Comparison of ENCODE assay signal across 1 cellular context in the genomic region with DNA sequence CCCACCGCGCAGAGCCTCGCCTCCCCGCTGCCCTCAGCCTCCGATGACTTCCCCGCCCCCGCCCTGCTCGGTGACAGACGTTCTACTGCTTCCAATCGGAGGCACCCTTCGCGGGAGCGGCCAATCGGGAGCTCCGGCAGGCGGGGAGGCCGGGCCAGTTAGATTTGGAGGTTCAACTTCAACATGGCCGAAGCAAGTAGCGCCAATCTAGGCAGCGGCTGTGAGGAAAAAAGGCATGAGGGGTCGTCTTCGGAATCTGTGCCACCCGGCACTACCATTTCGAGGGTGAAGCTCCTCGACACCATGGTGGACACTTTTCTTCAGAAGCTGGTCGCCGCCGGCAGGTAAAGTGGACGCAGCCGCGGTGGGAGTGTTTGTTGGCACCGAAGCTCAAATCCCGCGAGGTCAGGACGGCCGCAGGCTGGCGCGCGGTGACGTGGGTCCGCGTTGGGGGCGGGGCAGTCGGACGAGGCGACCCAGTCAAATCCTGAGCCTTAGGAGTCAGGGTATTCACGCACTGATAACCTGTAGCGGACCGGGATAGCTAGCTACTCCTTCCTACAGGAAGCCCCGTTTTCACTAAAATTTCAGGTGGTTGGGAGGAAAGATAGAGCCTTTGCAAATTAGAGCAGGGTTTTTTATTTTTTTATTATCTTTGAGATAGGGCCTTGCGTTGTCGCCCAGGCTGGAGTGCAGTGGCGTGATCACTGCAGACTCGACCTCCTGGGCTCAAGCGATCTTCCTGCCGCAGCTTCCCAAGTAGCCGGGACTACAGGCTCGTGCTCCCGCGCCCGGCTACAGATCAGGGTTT.
TF ChIP-seq lines count a peak whose summit lies in the region.

A gene with protein sequence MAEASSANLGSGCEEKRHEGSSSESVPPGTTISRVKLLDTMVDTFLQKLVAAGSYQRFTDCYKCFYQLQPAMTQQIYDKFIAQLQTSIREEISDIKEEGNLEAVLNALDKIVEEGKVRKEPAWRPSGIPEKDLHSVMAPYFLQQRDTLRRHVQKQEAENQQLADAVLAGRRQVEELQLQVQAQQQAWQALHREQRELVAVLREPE (plus strand): TSS at position 175 of the 811 bp plus-strand sequence. CDS start 9 bp downstream, at position 184.

TF ChIP-seq in HepG2, 621 proteins besides CTCF, POLR2A, EP300 and RAD21 (continued from another document and continues in another):
- TF ChIP-seq, protein P1, sequence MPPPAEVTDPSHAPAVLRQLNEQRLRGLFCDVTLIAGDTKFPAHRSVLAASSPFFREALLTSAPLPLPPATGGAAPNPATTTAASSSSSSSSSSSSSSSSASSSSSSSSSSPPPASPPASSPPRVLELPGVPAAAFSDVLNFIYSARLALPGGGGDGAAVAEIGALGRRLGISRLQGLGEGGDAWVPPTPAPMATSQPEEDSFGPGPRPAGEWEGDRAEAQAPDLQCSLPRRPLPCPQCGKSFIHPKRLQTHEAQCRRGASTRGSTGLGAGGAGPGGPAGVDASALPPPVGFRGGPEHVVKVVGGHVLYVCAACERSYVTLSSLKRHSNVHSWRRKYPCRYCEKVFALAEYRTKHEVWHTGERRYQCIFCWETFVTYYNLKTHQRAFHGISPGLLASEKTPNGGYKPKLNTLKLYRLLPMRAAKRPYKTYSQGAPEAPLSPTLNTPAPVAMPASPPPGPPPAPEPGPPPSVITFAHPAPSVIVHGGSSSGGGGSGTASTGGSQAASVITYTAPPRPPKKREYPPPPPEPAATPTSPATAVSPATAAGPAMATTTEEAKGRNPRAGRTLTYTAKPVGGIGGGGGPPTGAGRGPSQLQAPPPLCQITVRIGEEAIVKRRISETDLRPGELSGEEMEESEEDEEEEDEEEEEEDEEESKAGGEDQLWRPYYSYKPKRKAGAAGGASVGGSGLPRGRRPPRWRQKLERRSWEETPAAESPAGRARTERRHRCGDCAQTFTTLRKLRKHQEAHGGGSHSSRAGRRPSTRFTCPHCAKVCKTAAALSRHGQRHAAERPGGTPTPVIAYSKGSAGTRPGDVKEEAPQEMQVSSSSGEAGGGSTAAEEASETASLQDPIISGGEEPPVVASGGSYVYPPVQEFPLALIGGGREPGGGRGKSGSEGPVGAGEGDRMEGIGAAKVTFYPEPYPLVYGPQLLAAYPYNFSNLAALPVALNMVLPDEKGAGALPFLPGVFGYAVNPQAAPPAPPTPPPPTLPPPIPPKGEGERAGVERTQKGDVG (CRISPR knock-in tag; IDR thresholded peaks at IDR 0.05; ENCODE audit: borderline replicate concordance): peak; percentile 79; the same call in 1 of the 2 replicates
- TF ChIP-seq, protein P2, sequence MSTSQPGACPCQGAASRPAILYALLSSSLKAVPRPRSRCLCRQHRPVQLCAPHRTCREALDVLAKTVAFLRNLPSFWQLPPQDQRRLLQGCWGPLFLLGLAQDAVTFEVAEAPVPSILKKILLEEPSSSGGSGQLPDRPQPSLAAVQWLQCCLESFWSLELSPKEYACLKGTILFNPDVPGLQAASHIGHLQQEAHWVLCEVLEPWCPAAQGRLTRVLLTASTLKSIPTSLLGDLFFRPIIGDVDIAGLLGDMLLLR (CRISPR knock-in tag; IDR thresholded peaks at IDR 0.05): 0 out of 2 replicates have a peak, but pooled peaks have one; percentile 21
- TF ChIP-seq, protein P3, sequence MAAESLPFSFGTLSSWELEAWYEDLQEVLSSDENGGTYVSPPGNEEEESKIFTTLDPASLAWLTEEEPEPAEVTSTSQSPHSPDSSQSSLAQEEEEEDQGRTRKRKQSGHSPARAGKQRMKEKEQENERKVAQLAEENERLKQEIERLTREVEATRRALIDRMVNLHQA (CRISPR knock-in tag; IDR thresholded peaks at IDR 0.05): no peak
- TF ChIP-seq RCOR2 (CRISPR knock-in tag; IDR thresholded peaks at IDR 0.05) (no peak), CBX1 (IDR thresholded peaks at IDR 0.05; ENCODE audit: low read depth) (no peak), TBX2 (CRISPR knock-in tag; IDR thresholded peaks at IDR 0.05; ENCODE audit: borderline replicate concordance) (peak; percentile 65; the same call in 1 of the 2 replicates), ZFAT (CRISPR knock-in tag; conservative IDR thresholded peaks at IDR 0.05) (no peak), ZNF605 (CRISPR knock-in tag; IDR thresholded peaks at IDR 0.05) (peak; percentile 86), NFYB (CRISPR knock-in tag; IDR thresholded peaks at IDR 0.05) (peak; percentile 97), ZNF101 (CRISPR knock-in tag; IDR thresholded peaks at IDR 0.05; ENCODE audit: borderline replicate concordance, low read depth) (0 out of 2 replicates have a peak, but pooled peaks have one; percentile 43), ZNF678 (CRISPR knock-in tag; IDR thresholded peaks at IDR 0.05) (0 out of 2 replicates have a peak, but pooled peaks have one; percentile 30), ELF3 (CRISPR knock-in tag; IDR thresholded peaks at IDR 0.05) (peak; percentile 38; the same call in 1 of the 2 replicates), ZNF292 (CRISPR knock-in tag; IDR thresholded peaks at IDR 0.05; ENCODE audit: borderline replicate concordance, low read depth) (no peak), TBL1XR1 (IDR thresholded peaks at IDR 0.05; ENCODE audit: borderline replicate concordance, low read length, partially characterized antibody) (no peak), PAX8 (CRISPR knock-in tag; IDR thresholded peaks at IDR 0.05; ENCODE audit: borderline replicate concordance) (peak; percentile 96; the same call in 1 of the 2 replicates), KDM5A (IDR thresholded peaks at IDR 0.05; ENCODE audit: borderline replicate concordance, low read length) (peak; percentile 75; the same call in 1 of the 2 replicates), MYC (CRISPR knock-in tag; IDR thresholded peaks at IDR 0.05; ENCODE audit: borderline replicate concordance) (peak; percentile 87), HNRNPUL1 (IDR thresholded peaks at IDR 0.05; ENCODE audit: low read depth, low read length) (no peak), ZNF792 (CRISPR knock-in tag; IDR thresholded peaks at IDR 0.05) (peak; percentile 41; the same call in 1 of the 2 replicates), KMT2A (CRISPR knock-in tag; IDR thresholded peaks at IDR 0.05) (peak; percentile 88; the same call in 1 of the 2 replicates), REXO4 (CRISPR knock-in tag; IDR thresholded peaks at IDR 0.05; ENCODE audit: borderline replicate concordance) (no peak), MLLT10 (CRISPR knock-in tag; IDR thresholded peaks at IDR 0.05) (no peak), MIER2 (CRISPR knock-in tag; IDR thresholded peaks at IDR 0.05) (no peak), ZBTB1 (CRISPR knock-in tag; IDR thresholded peaks at IDR 0.05; ENCODE audit: borderline replicate concordance) (no peak), ZNF564 (CRISPR knock-in tag; IDR thresholded peaks at IDR 0.05) (no peak; the same call in 1 of the 2 replicates), ARHGAP35 (CRISPR knock-in tag; IDR thresholded peaks at IDR 0.05; ENCODE audit: borderline replicate concordance) (peak; percentile 68; the same call in 1 of the 2 replicates), PITX1 (CRISPR knock-in tag; IDR thresholded peaks at IDR 0.05) (no peak; the same call in 1 of the 2 replicates), NFYC (CRISPR knock-in tag; IDR thresholded peaks at IDR 0.05) (peak; percentile 96), BRD4 (CRISPR knock-in tag; IDR thresholded peaks at IDR 0.05) (peak; percentile 84), PRMT3 (CRISPR knock-in tag; IDR thresholded peaks at IDR 0.05; ENCODE audit: borderline replicate concordance, low read depth) (no peak)
- TF ChIP-seq, protein P4, sequence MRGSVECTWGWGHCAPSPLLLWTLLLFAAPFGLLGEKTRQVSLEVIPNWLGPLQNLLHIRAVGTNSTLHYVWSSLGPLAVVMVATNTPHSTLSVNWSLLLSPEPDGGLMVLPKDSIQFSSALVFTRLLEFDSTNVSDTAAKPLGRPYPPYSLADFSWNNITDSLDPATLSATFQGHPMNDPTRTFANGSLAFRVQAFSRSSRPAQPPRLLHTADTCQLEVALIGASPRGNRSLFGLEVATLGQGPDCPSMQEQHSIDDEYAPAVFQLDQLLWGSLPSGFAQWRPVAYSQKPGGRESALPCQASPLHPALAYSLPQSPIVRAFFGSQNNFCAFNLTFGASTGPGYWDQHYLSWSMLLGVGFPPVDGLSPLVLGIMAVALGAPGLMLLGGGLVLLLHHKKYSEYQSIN (CRISPR knock-in tag; IDR thresholded peaks at IDR 0.05; ENCODE audit: borderline replicate concordance): no peak
- TF ChIP-seq, protein P5, sequence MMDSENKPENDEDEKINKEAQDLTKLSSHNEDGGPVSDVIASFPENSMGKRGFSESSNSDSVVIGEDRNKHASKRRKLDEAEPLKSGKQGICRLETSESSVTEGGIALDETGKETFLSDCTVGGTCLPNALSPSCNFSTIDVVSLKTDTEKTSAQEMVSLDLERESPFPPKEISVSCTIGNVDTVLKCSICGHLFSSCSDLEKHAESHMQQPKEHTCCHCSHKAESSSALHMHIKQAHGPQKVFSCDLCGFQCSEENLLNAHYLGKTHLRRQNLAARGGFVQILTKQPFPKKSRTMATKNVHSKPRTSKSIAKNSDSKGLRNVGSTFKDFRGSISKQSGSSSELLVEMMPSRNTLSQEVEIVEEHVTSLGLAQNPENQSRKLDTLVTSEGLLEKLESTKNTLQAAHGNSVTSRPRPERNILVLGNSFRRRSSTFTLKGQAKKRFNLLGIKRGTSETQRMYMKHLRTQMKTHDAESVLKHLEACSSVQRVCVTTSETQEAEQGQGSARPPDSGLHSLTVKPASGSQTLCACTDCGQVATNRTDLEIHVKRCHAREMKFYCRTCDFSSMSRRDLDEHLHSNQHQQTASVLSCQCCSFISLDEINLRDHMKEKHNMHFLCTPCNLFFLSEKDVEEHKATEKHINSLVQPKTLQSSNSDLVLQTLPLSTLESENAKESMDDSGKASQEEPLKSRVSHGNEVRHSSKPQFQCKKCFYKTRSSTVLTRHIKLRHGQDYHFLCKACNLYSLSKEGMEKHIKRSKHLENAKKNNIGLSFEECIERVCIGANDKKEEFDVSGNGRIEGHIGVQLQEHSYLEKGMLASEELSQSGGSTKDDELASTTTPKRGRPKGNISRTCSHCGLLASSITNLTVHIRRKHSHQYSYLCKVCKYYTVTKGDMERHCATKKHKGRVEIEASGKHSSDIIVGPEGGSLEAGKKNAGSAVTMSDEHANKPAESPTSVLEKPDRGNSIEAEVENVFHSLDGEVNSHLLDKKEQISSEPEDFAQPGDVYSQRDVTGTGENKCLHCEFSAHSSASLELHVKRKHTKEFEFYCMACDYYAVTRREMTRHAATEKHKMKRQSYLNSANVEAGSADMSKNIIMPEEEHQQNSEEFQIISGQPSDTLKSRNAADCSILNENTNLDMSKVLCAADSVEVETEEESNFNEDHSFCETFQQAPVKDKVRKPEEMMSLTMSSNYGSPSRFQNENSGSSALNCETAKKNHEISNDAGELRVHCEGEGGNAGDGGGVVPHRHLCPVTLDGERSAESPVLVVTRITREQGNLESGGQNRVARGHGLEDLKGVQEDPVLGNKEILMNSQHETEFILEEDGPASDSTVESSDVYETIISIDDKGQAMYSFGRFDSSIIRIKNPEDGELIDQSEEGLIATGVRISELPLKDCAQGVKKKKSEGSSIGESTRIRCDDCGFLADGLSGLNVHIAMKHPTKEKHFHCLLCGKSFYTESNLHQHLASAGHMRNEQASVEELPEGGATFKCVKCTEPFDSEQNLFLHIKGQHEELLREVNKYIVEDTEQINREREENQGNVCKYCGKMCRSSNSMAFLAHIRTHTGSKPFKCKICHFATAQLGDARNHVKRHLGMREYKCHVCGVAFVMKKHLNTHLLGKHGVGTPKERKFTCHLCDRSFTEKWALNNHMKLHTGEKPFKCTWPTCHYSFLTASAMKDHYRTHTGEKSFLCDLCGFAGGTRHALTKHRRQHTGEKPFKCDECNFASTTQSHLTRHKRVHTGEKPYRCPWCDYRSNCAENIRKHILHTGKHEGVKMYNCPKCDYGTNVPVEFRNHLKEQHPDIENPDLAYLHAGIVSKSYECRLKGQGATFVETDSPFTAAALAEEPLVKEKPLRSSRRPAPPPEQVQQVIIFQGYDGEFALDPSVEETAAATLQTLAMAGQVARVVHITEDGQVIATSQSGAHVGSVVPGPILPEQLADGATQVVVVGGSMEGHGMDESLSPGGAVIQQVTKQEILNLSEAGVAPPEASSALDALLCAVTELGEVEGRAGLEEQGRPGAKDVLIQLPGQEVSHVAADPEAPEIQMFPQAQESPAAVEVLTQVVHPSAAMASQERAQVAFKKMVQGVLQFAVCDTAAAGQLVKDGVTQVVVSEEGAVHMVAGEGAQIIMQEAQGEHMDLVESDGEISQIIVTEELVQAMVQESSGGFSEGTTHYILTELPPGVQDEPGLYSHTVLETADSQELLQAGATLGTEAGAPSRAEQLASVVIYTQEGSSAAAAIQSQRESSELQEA (CRISPR knock-in tag; IDR thresholded peaks at IDR 0.05; ENCODE audit: not compliant biosample characterization): no peak
